Comparison of ENCODE assay signal across 11 cellular contexts in the genomic region with DNA sequence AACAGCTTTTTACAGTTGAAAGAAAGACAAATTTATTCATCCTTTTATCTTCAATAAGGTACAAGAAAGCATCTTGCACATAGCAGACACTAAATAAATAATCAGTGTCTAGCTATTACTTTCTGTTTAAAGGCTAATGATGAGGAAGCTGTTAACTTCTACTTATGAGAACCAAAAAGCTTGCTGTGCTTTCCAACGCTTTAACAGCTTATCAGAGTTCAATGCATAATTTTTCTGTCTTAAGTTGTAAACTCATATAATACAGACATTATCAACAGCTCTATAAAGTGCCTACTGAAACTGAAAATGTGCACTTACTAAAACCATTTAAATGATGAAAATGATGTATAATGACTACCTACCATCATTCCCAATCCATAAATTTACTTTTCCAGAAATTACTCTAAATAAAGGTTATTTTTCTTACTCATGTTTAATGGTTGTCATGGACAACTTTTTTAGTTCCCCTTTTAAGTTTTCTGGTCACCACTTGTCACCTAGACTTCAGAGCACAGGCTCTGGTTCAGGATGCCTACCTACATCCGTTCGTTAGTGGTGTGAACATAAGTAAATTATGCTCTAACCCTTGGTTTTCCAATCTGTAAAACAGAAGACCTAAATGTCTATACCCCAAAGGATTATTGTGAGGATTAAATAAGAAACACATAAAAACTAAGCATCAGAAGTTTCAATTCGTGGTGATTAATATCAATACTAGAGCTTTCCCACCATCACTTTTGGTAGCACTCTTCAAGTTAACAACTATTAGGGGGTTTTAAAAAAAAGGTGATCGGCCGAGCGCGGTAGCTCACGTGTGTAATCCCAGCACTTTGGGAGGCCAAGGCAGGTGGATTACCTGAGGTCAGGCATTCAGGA. TPM values are rescaled to one million over a fixed set of nuclear protein-coding genes. Genes with fewer than 3 reads are reported as not detected.
DNase-seq lines count a peak whose midpoint lies in the region; ATAC-seq and TF ChIP-seq lines count a peak whose summit lies in the region.
"Had no signal": no experiment of that assay in that cellular context is flagged by ENCODE, and none has a peak within 500 bp of the region (broad histone marks: within the 10 kb centered on the region; RNA-seq: fewer than 3 reads in every experiment).

No MANE protein-coding gene starts in this region.

- TF ChIP-seq POLR2A in esophagus muscularis mucosa (IDR thresholded peaks at IDR 0.05; ENCODE audit: low read depth) = no peak

- peaks cover 0 to 27% of the 10 kb centered on the region in 2 donors for H3K36me3 Mint-ChIP-seq in activated naive CD4-positive, alpha-beta T cell treated with anti-CD3 and anti-CD28 coated beads, Interleukin-2, amount 50 U/mL, for 72 hours

- peaks cover 0 to 7% (median 2%) of the 10 kb centered on the region in 4 donors for H3K36me3 ChIP-seq in esophagus muscularis mucosa

- ATAC-seq in activated naive CD4-positive, alpha-beta T cell treated with anti-CD3 and anti-CD28 coated beads, Interleukin-2, amount 50 U/mL, for 72 hours = peak; percentile 34 to 76
- ATAC-seq in HG02623 (IDR thresholded peaks at IDR 0.05; ENCODE audit: unreplicated experiment) = peak; percentile 75
- peak; percentile 84 for ATAC-seq in HG03565 (IDR thresholded peaks at IDR 0.05; ENCODE audit: unreplicated experiment)
- ATAC-seq: HCT116 had no signal

- no peak for DNase-seq in activated naive CD4-positive, alpha-beta T cell treated with anti-CD3 and anti-CD28 coated beads, Interleukin-2, amount 50 U/mL, for 72 hours (ENCODE audit: low spot score in 2 of 2)
- no peak for DNase-seq in activated naive CD4-positive, alpha-beta T cell treated with anti-CD3 and anti-CD28 coated beads, Interleukin-2, amount 50 U/mL, for 16 hours
- DNase-seq in RPMI8226 = no peak
- DNase-seq in esophagus muscularis mucosa (ENCODE audit: extremely low spot score) = no peak
- DNase-seq in caudate nucleus (lab: John Stamatoyannopoulos, UW) = no peak
- DNase-seq in activated CD8-positive, alpha-beta memory T cell treated with anti-CD3 and anti-CD28 coated beads, Interleukin-2, amount 50 U/mL, for 4 hours = no peak
- DNase-seq: foreskin fibroblast; stimulated activated CD4-positive, alpha-beta T cell treated with anti-CD3 and anti-CD28 coated beads, Interleukin-2, amount 100 ng/mL, for 24 hours had no signal

- H3K4me1 ChIP-seq in esophagus muscularis mucosa = peaks cover 55 to 97% (median 95%) of the 10 kb centered on the region in 4 donors

- WGBS in esophagus muscularis mucosa = 78% methylated on average over 9 of the region's 9 CpGs

- H3K9me3 ChIP-seq in esophagus muscularis mucosa = no peaks in the 10 kb centered on the region

- no peak for TF ChIP-seq EP300 in esophagus muscularis mucosa (IDR thresholded peaks at IDR 0.05)

- H3K27ac ChIP-seq in esophagus muscularis mucosa (replicated peaks in 1 of 4) (no peak overlapping the region), caudate nucleus (ENCODE audit: low read depth, low read length) (no peak overlapping the region)

- no peaks in the 10 kb centered on the region for H3K27me3 ChIP-seq in esophagus muscularis mucosa

- intact Hi-C loops in esophagus muscularis mucosa (cut with DNase I) = no loop called here

- H3K27ac Mint-ChIP-seq in activated naive CD4-positive, alpha-beta T cell treated with anti-CD3 and anti-CD28 coated beads, Interleukin-2, amount 50 U/mL, for 72 hours = no peak overlapping the region

- H3K9me3 Mint-ChIP-seq in activated naive CD4-positive, alpha-beta T cell treated with anti-CD3 and anti-CD28 coated beads, Interleukin-2, amount 50 U/mL, for 72 hours = no peaks in the 10 kb centered on the region

- no peak overlapping the region for H3K4me3 ChIP-seq in esophagus muscularis mucosa

- TF ChIP-seq CTCF in esophagus muscularis mucosa (IDR thresholded peaks at IDR 0.05) = no peak

RNA-seq across cellular contexts. Expression of gene PNISR, which starts 8.0 kb away (rescaled TPM):
- 100 to 1,000 TPM; 162 to 257 TPM for total RNA-seq in activated naive CD4-positive, alpha-beta T cell treated with anti-CD3 and anti-CD28 coated beads, Interleukin-2, amount 50 U/mL, for 72 hours
- total RNA-seq in esophagus muscularis mucosa = 100 to 1,000 TPM in 1 of 4 donors, 10 to 100 TPM in 3; 45.6 to 115 (median 57.4) TPM

RNA-seq across cellular contexts. Expression of gene COQ3, which starts 23.1 kb away (rescaled TPM):
- total RNA-seq in activated naive CD4-positive, alpha-beta T cell treated with anti-CD3 and anti-CD28 coated beads, Interleukin-2, amount 50 U/mL, for 72 hours = 10 to 100 TPM in 1 of 2 donors, 1 to 10 TPM in 1; 3.0 to 14.1 TPM
- total RNA-seq in esophagus muscularis mucosa = 1 to 10 TPM; 3.4 to 9.1 (median 6.1) TPM
